14 cellular contexts compared by ENCODE assay signal in the genomic region with DNA sequence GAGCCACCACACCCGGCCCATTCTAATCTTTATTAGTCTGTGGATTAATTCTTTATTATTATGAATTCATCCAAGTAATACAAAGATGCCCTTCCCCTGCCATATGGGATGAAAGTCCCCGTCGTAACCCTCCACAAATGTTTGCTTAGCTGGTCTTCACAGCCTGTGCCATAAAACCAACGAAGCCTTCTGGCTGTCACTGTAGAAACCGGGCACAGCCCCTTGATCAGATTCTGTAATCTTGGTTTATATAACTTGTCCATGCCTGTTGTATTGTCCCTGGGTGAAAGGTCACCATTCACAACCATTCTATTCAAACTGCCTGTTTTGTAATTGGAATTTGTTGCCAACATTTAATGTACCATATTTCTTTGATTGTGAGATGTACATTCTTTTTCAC.
"Had no signal": no experiment of that assay in that cellular context is flagged by ENCODE, and none has a peak within 500 bp of the region (broad histone marks: within the 10 kb centered on the region; RNA-seq: fewer than 3 reads in every experiment).

No MANE protein-coding gene starts in this region.

- DNase-seq: activated CD4-positive, alpha-beta T cell treated with anti-CD3 and anti-CD28 coated beads, Interleukin-2, amount 10 ng/mL, durations not matched to agents 7 days and 5 days; activated CD8-positive, alpha-beta memory T cell treated with anti-CD3 and anti-CD28 coated beads, Interleukin-2, amount 50 U/mL, for 4 hours; activated effector memory CD4-positive, alpha-beta T cell treated with anti-CD3 and anti-CD28 coated beads, Interleukin-2, amount 50 U/mL, for 16 hours; activated naive CD4-positive, alpha-beta T cell treated with anti-CD3 and anti-CD28 coated beads, Interleukin-2, amount 50 U/mL, for 16 hours; activated T-cell treated with anti-CD3 and anti-CD28 coated beads, Interleukin-2, amount 50 U/mL, for 48 hours; effector memory CD4-positive, alpha-beta T cell; esophagus squamous epithelium; heart right ventricle; mesenchymal stem cell; sigmoid colon; spleen; stimulated activated CD4-positive, alpha-beta T cell treated with anti-CD3 and anti-CD28 coated beads, Interleukin-4, amount 100 ng/mL, for 4 hours; T-cell had no signal

- ATAC-seq: heart right ventricle; stimulated activated memory B cell treated with anti-CD40 and anti-IgM and Interleukin-4, amounts not matched to agents 10 μg/mL and 1 μg/mL and 100 μg/mL, for 72 hours; T-cell had no signal
